ENCODE assay signal across 8 cellular contexts in the genomic region with DNA sequence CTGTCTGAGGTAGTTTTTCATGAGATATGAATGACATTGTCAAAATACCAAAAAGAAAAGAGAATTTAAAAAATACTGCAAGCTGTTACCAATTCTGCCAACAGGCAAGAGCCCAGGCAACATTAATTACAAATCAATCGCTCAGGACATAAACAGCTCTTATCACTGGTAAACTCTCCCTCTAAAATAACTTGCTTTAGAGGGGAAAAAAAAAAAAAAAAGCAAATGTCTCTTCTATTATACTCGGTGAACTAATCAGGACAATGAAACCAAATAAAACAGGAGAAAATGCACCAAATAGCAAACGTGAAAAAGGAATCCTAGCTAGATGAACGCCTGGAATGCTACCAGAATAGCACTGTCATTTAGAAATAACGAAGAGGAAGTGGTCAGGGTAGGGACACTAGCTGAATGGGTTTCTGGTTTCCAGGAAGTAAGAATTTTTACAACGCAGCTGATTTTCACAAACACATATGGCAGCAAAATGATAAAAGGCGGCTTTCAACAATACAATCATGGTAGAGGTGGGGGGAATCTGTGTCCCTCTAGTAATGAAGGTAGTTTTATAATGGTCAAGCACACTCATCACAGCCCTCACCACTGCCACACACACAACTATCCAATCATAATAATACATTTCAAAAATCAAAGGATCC.
DNase-seq lines count a peak whose midpoint lies in the region; ATAC-seq and TF ChIP-seq lines count a peak whose summit lies in the region.

No MANE protein-coding gene starts in this region.

- TF ChIP-seq CTCF in WTC11 (IDR thresholded peaks at IDR 0.05): no peak

- H3K9me3 Mint-ChIP-seq in WTC11: peaks cover 17% of the 10 kb centered on the region
- H3K9me3 Mint-ChIP-seq in activated naive CD4-positive, alpha-beta T cell treated with anti-CD3 and anti-CD28 coated beads for 36 hours: peaks cover 8% of the 10 kb centered on the region

- no peak overlapping the region for H3K4me3 Mint-ChIP-seq in WTC11
- H3K4me3 Mint-ChIP-seq in activated naive CD4-positive, alpha-beta T cell treated with anti-CD3 and anti-CD28 coated beads for 36 hours: no peak overlapping the region

- peak; percentile 15 for DNase-seq in GM04504 (ENCODE audit: low read depth)
- DNase-seq in WTC11 (ENCODE audit: low spot score): no peak
- DNase-seq in medulla oblongata (ENCODE audit: extremely low spot score): peak; percentile 80
- DNase-seq in NCI-H1105 (lab: John Stamatoyannopoulos, UW): no peak
- no peak for DNase-seq in stimulated activated CD4-positive, alpha-beta T cell treated with anti-CD3 and anti-CD28 coated beads, Interleukin-2, amount 100 ng/mL, for 24 hours
- no peak for DNase-seq in effector CD8-positive, alpha-beta T cell (lab: John Stamatoyannopoulos, UW)
- DNase-seq in activated naive CD4-positive, alpha-beta T cell treated with anti-CD3 and anti-CD28 coated beads for 36 hours: no peak

- H3K36me3 Mint-ChIP-seq in WTC11: peaks cover 3% of the 10 kb centered on the region
- H3K36me3 Mint-ChIP-seq in activated naive CD4-positive, alpha-beta T cell treated with anti-CD3 and anti-CD28 coated beads for 36 hours (ENCODE audit: low read depth): peaks cover 23% of the 10 kb centered on the region

- CTCF ChIA-PET in WTC11 (lab: Charles Lee): interaction anchor here (0.6 to 3.0 kb wide), 4 partner anchors 10 to 435 kb away, joined by 3 to 19 read pairs (median 5); no protein-coding TSS in a partner anchor
- CTCF ChIA-PET in activated naive CD4-positive, alpha-beta T cell treated with anti-CD3 and anti-CD28 coated beads for 36 hours (lab: Charles Lee): interaction anchor here (0.6 to 0.7 kb wide), 3 partner anchors 8 to 1457 kb away, joined by 3 to 6 read pairs (median 3); no protein-coding TSS in a partner anchor

- ATAC-seq in HG03095 (IDR thresholded peaks at IDR 0.05; ENCODE audit: unreplicated experiment): peak; percentile 49
- 0 out of 2 replicates have a peak, but pooled peaks have one; percentile 32 for ATAC-seq in WTC11

- H3K4me1 Mint-ChIP-seq in WTC11: peaks cover 55% of the 10 kb centered on the region
- H3K4me1 Mint-ChIP-seq in activated naive CD4-positive, alpha-beta T cell treated with anti-CD3 and anti-CD28 coated beads for 36 hours (ENCODE audit: low read depth): peaks cover 18% of the 10 kb centered on the region

- no peaks in the 10 kb centered on the region for H3K27me3 Mint-ChIP-seq in WTC11 (ENCODE audit: low read depth)
- H3K27me3 Mint-ChIP-seq in activated naive CD4-positive, alpha-beta T cell treated with anti-CD3 and anti-CD28 coated beads for 36 hours (ENCODE audit: low read depth): no peaks in the 10 kb centered on the region

- POLR2A ChIA-PET in WTC11 (lab: Charles Lee): interaction anchor here (1.1 to 2.1 kb wide), 2 partner anchors 10 to 14 kb away, joined by 4 to 6 read pairs; no protein-coding TSS in a partner anchor

- intact Hi-C loops in activated naive CD4-positive, alpha-beta T cell treated with anti-CD3 and anti-CD28 coated beads for 36 hours (cut with micrococcal nuclease): no loop called here

- peak overlapping the region; percentile 32 for H3K27ac Mint-ChIP-seq in WTC11
- H3K27ac Mint-ChIP-seq in activated naive CD4-positive, alpha-beta T cell treated with anti-CD3 and anti-CD28 coated beads for 36 hours: no peak overlapping the region

TF ChIP-seq in WTC11, 78 proteins besides CTCF, POLR2A, EP300 and RAD21:
- TF ChIP-seq USF2 (CRISPR knock-in tag; IDR thresholded peaks at IDR 0.05) (no peak), TEAD4 (CRISPR knock-in tag; IDR thresholded peaks at IDR 0.05) (no peak), USF1 (CRISPR knock-in tag; IDR thresholded peaks at IDR 0.05) (no peak), CREB1 (CRISPR knock-in tag; IDR thresholded peaks at IDR 0.05) (no peak), ZNF532 (CRISPR knock-in tag; IDR thresholded peaks at IDR 0.05; ENCODE audit: borderline replicate concordance) (no peak), SMAD3 (CRISPR knock-in tag; IDR thresholded peaks at IDR 0.05; ENCODE audit: borderline replicate concordance) (no peak), ZNF416 (CRISPR knock-in tag; IDR thresholded peaks at IDR 0.05) (no peak)

Comparison
In these comparisons a context has a peak if more than half of its experiments do, and no peak if none do; other contexts are left out.
1. DNase-seq: peak in GM04504 (single experiment) and medulla oblongata (single experiment); none in WTC11 (single experiment), NCI-H1105 (single experiment), stimulated activated CD4-positive, alpha-beta T cell treated with anti-CD3 and anti-CD28 coated beads, Interleukin-2, amount 100 ng/mL, for 24 hours (0 of 2), effector CD8-positive, alpha-beta T cell (single experiment) and activated naive CD4-positive, alpha-beta T cell treated with anti-CD3 and anti-CD28 coated beads for 36 hours (single experiment).